1 cellular context compared by ENCODE assay signal in genomic region chr1:25861316-25862286, GRCh38.
TF ChIP-seq lines count a peak whose summit lies in the region.

No MANE protein-coding gene starts in this region.

TF ChIP-seq in K562, 482 proteins besides CTCF, POLR2A, EP300 and RAD21 (continued from another document):
- TF ChIP-seq ZNF263 (CRISPR knock-in tag; IDR thresholded peaks at IDR 0.05; ENCODE audit: borderline replicate concordance) (no peak), E2F5 (CRISPR knock-in tag; IDR thresholded peaks at IDR 0.05) (no peak), POLR2B (IDR thresholded peaks at IDR 0.05; ENCODE audit: low read depth, partially characterized antibody) (peak; percentile 31), MITF (IDR thresholded peaks at IDR 0.05) (no peak), EP400 (IDR thresholded peaks at IDR 0.05) (peak; percentile 56), VEZF1 (CRISPR knock-in tag; IDR thresholded peaks at IDR 0.05) (peak; percentile 58; the same call in 1 of the 2 replicates), NR4A1 (CRISPR knock-in tag; IDR thresholded peaks at IDR 0.05) (no peak), NR4A1 (tag; IDR thresholded peaks at IDR 0.05) (no peak), DDX20 (tag; IDR thresholded peaks at IDR 0.05; ENCODE audit: low read depth) (no peak), POU5F1 (IDR thresholded peaks at IDR 0.05; ENCODE audit: borderline replicate concordance, low read depth, low read length, partially characterized antibody) (no peak), ZNF511 (CRISPR knock-in tag; IDR thresholded peaks at IDR 0.05) (no peak), STAG1 (CRISPR knock-in tag; IDR thresholded peaks at IDR 0.05; ENCODE audit: borderline replicate concordance) (no peak), ZC3H11A (IDR thresholded peaks at IDR 0.05; ENCODE audit: low read depth, low read length) (no peak), GATAD2B (IDR thresholded peaks at IDR 0.05; ENCODE audit: borderline replicate concordance) (peak; percentile 55; the same call in 1 of the 2 replicates), CBFA2T3 (IDR thresholded peaks at IDR 0.05) (peak; percentile 77), MCM2 (IDR thresholded peaks at IDR 0.05; ENCODE audit: low read depth) (no peak), ADNP (tag; IDR thresholded peaks at IDR 0.05) (peak; percentile 97), ZKSCAN3 (CRISPR knock-in tag; IDR thresholded peaks at IDR 0.05) (no peak), ZBTB26 (CRISPR knock-in tag; IDR thresholded peaks at IDR 0.05) (no peak), ZNF584 (CRISPR knock-in tag; IDR thresholded peaks at IDR 0.05; ENCODE audit: low read depth) (no peak), ATF3 (IDR thresholded peaks at IDR 0.05) (peak; percentile 92), ATF3 (CRISPR knock-in tag; conservative IDR thresholded peaks at IDR 0.05) (no peak; the same call in 1 of the 2 replicates), KDM1A (IDR thresholded peaks at IDR 0.05) (peak; percentile 66 to 70), ZBTB12 (CRISPR knock-in tag; IDR thresholded peaks at IDR 0.05) (0 out of 2 replicates have a peak, but pooled peaks have one; percentile 15), KLF10 (CRISPR knock-in tag; IDR thresholded peaks at IDR 0.05) (no peak), CBX8 (IDR thresholded peaks at IDR 0.05; ENCODE audit: borderline replicate concordance, extremely low read depth, low read depth, low read length, poor library complexity, severe bottlenecking) (no peak), RBBP5 (IDR thresholded peaks at IDR 0.05; ENCODE audit: borderline replicate concordance, insufficient read depth, low read length, poor library complexity, severe bottlenecking) (peak; percentile 84), KAT8 (IDR thresholded peaks at IDR 0.05; ENCODE audit: low read depth) (no peak), SMARCE1 (IDR thresholded peaks at IDR 0.05) (peak; percentile 96), XRCC5 (IDR thresholded peaks at IDR 0.05; ENCODE audit: low read depth, low read length) (0 out of 2 replicates have a peak, but pooled peaks have one; percentile 22), SRSF9 (IDR thresholded peaks at IDR 0.05; ENCODE audit: borderline replicate concordance, low read depth, low read length) (no peak), NONO (IDR thresholded peaks at IDR 0.05; ENCODE audit: low read depth in 2 of 2, low read length in 1 of 2) (no peak), ZNF695 (CRISPR knock-in tag; IDR thresholded peaks at IDR 0.05) (no peak), ZNF124 (CRISPR knock-in tag; IDR thresholded peaks at IDR 0.05) (no peak), ETV5 (CRISPR knock-in tag; IDR thresholded peaks at IDR 0.05; ENCODE audit: low read depth) (peak; percentile 92), CBX2 (IDR thresholded peaks at IDR 0.05; ENCODE audit: insufficient read depth, low read length, poor library complexity, severe bottlenecking) (no peak)
- TF ChIP-seq, protein P1, sequence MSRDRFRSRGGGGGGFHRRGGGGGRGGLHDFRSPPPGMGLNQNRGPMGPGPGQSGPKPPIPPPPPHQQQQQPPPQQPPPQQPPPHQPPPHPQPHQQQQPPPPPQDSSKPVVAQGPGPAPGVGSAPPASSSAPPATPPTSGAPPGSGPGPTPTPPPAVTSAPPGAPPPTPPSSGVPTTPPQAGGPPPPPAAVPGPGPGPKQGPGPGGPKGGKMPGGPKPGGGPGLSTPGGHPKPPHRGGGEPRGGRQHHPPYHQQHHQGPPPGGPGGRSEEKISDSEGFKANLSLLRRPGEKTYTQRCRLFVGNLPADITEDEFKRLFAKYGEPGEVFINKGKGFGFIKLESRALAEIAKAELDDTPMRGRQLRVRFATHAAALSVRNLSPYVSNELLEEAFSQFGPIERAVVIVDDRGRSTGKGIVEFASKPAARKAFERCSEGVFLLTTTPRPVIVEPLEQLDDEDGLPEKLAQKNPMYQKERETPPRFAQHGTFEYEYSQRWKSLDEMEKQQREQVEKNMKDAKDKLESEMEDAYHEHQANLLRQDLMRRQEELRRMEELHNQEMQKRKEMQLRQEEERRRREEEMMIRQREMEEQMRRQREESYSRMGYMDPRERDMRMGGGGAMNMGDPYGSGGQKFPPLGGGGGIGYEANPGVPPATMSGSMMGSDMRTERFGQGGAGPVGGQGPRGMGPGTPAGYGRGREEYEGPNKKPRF (IDR thresholded peaks at IDR 0.05; ENCODE audit: low read depth, low read length) = no peak
- TF ChIP-seq, protein P2, sequence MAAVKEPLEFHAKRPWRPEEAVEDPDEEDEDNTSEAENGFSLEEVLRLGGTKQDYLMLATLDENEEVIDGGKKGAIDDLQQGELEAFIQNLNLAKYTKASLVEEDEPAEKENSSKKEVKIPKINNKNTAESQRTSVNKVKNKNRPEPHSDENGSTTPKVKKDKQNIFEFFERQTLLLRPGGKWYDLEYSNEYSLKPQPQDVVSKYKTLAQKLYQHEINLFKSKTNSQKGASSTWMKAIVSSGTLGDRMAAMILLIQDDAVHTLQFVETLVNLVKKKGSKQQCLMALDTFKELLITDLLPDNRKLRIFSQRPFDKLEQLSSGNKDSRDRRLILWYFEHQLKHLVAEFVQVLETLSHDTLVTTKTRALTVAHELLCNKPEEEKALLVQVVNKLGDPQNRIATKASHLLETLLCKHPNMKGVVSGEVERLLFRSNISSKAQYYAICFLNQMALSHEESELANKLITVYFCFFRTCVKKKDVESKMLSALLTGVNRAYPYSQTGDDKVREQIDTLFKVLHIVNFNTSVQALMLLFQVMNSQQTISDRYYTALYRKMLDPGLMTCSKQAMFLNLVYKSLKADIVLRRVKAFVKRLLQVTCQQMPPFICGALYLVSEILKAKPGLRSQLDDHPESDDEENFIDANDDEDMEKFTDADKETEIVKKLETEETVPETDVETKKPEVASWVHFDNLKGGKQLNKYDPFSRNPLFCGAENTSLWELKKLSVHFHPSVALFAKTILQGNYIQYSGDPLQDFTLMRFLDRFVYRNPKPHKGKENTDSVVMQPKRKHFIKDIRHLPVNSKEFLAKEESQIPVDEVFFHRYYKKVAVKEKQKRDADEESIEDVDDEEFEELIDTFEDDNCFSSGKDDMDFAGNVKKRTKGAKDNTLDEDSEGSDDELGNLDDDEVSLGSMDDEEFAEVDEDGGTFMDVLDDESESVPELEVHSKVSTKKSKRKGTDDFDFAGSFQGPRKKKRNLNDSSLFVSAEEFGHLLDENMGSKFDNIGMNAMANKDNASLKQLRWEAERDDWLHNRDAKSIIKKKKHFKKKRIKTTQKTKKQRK (IDR thresholded peaks at IDR 0.05; ENCODE audit: borderline replicate concordance, low read depth, low read length) = no peak
- TF ChIP-seq, protein P3, sequence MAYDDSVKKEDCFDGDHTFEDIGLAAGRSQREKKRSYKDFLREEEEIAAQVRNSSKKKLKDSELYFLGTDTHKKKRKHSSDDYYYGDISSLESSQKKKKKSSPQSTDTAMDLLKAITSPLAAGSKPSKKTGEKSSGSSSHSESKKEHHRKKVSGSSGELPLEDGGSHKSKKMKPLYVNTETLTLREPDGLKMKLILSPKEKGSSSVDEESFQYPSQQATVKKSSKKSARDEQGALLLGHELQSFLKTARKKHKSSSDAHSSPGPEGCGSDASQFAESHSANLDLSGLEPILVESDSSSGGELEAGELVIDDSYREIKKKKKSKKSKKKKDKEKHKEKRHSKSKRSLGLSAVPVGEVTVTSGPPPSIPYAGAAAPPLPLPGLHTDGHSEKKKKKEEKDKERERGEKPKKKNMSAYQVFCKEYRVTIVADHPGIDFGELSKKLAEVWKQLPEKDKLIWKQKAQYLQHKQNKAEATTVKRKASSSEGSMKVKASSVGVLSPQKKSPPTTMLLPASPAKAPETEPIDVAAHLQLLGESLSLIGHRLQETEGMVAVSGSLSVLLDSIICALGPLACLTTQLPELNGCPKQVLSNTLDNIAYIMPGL (CRISPR knock-in tag; IDR thresholded peaks at IDR 0.05) = no peak
- TF ChIP-seq, protein P4, sequence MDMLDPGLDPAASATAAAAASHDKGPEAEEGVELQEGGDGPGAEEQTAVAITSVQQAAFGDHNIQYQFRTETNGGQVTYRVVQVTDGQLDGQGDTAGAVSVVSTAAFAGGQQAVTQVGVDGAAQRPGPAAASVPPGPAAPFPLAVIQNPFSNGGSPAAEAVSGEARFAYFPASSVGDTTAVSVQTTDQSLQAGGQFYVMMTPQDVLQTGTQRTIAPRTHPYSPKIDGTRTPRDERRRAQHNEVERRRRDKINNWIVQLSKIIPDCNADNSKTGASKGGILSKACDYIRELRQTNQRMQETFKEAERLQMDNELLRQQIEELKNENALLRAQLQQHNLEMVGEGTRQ (CRISPR knock-in tag; IDR thresholded peaks at IDR 0.05) = no peak
